ENCODE assay signal across 12 cellular contexts in genomic region chr14:74582910-74583581, GRCh38. TPM values are rescaled to one million over a fixed set of nuclear protein-coding genes. Genes with fewer than 3 reads are reported as not detected.
DNase-seq lines count a peak whose midpoint lies in the region; ATAC-seq and TF ChIP-seq lines count a peak whose summit lies in the region.
"Had no signal": no experiment of that assay in that cellular context is flagged by ENCODE, and none has a peak within 500 bp of the region (broad histone marks: within the 10 kb centered on the region; RNA-seq: fewer than 3 reads in every experiment).

No MANE protein-coding gene starts in this region.

- ATAC-seq in left ventricle myocardium superior, result peak; percentile 85
- ATAC-seq in stimulated activated naive CD8-positive, alpha-beta T cell treated with anti-CD3 and anti-CD28 coated beads, Interleukin-15, Interleukin-2, amounts not matched to agents 100 U/mL and 50 U/mL, for 24 hours, result no peak
- no peak for ATAC-seq in GM21423 (IDR thresholded peaks at IDR 0.05; ENCODE audit: unreplicated experiment)
- ATAC-seq in GM23338, result no peak

- H2AFZ ChIP-seq in GM23338, result no peak overlapping the region

- no peaks in the 10 kb centered on the region for H3F3A ChIP-seq in GM23338 (replicated peaks; ENCODE audit: low read depth)

- H3K9me3 ChIP-seq in stomach, result no peaks in the 10 kb centered on the region

- peak; percentile 75 for DNase-seq in LHCN-M2 (ENCODE audit: low read depth)
- peak; percentile 47 for DNase-seq in choroid plexus epithelial cell (ENCODE audit: low read depth)
- peak; percentile 72 for DNase-seq in left ventricle myocardium superior
- DNase-seq in stomach, result peak; percentile 55
- DNase-seq in DMS114 treated with DMSO at 0.1 percent for 48 hours (lab: John Stamatoyannopoulos, UW; ENCODE audit: unreplicated experiment), result no peak
- no peak for DNase-seq in stimulated activated naive CD8-positive, alpha-beta T cell treated with anti-CD3 and anti-CD28 coated beads, Interleukin-15, Interleukin-2, amounts not matched to agents 100 U/mL and 50 U/mL, for 24 hours
- no peak for DNase-seq in GM23338 (ENCODE audit: low spot score)
- DNase-seq: activated T-cell treated with anti-CD3 and anti-CD28 coated beads for 4 hours, NCI-H187 treated with DMSO at 0.1 percent for 48 hours, small intestine had no signal

- no peak for TF ChIP-seq POLR2A in stomach (IDR thresholded peaks at IDR 0.05)

- H3K27me3 ChIP-seq in stomach, result no peaks in the 10 kb centered on the region
- no peaks in the 10 kb centered on the region for H3K27me3 ChIP-seq in GM23338 (ENCODE audit: insufficient read depth)

- no peaks in the 10 kb centered on the region; the same call in 2 of the 3 replicates for H3K4me1 Mint-ChIP-seq in GM23338
- H3K4me1 Mint-ChIP-seq: memory B cell had no signal

- no peaks in the 10 kb centered on the region; the same call in 2 of the 3 replicates for H3K36me3 Mint-ChIP-seq in GM23338 (ENCODE audit: low read depth)
- H3K36me3 Mint-ChIP-seq: memory B cell had no signal

- intact Hi-C loops in left ventricle myocardium superior (cut with micrococcal nuclease), result no loop called here
- intact Hi-C loops in stomach (cut with DNase I; ENCODE audit: low total_unique reads), result no loop called here

- TF ChIP-seq CTCF in choroid plexus epithelial cell (conservative IDR thresholded peaks at IDR 0.05; ENCODE audit: low read depth, low read length), result no peak
- no peak for TF ChIP-seq CTCF in stomach (IDR thresholded peaks at IDR 0.05)
- TF ChIP-seq CTCF in GM23338 (conservative IDR thresholded peaks at IDR 0.05; ENCODE audit: low read depth in 2 of 2), result no peak

- no peaks in the 10 kb centered on the region for H3K9me2 ChIP-seq in GM23338 (ENCODE audit: insufficient read depth)

- H3K9me3 Mint-ChIP-seq in GM23338, result no peaks in the 10 kb centered on the region
- H3K9me3 Mint-ChIP-seq: memory B cell had no signal

- 44 to 79% (median 63%) methylated on average over 1 of the region's 1 CpG for WGBS in stomach, 5 donors

- no peaks in the 10 kb centered on the region for H4K20me1 ChIP-seq in GM23338 (replicated peaks; ENCODE audit: insufficient read depth)

- no peaks in the 10 kb centered on the region for H3K36me3 ChIP-seq in stomach
- H3K36me3 ChIP-seq in GM23338 (ENCODE audit: insufficient read depth), result no peaks in the 10 kb centered on the region

- peaks cover 0 to 36% (median 20%) of the 10 kb centered on the region in 4 donors for H3K4me1 ChIP-seq in stomach
- no peaks in the 10 kb centered on the region for H3K4me1 ChIP-seq in GM23338 (ENCODE audit: insufficient read depth)

- H3K4me3 Mint-ChIP-seq in GM23338, result no peak overlapping the region
- H3K4me3 Mint-ChIP-seq: memory B cell had no signal

- no peak overlapping the region for H3K4me2 ChIP-seq in GM23338

- no peaks in the 10 kb centered on the region for H3K79me2 ChIP-seq in GM23338 (replicated peaks; ENCODE audit: insufficient read depth)

- H3K27ac ChIP-seq in stomach (peak overlapping the region in 4 of 5 donors; percentile 7 to 52 (median 36)), GM23338 (ENCODE audit: low read depth) (no peak overlapping the region)

- TF ChIP-seq EP300 in stomach (IDR thresholded peaks at IDR 0.05), result no peak

- H3K4me3 ChIP-seq in choroid plexus epithelial cell (ENCODE audit: low read depth, low read length) (no peak overlapping the region), stomach (no peak overlapping the region), GM23338 (no peak overlapping the region)

- peaks cover 2% of the 10 kb centered on the region for H3K27me3 Mint-ChIP-seq in GM23338 (ENCODE audit: insufficient read depth, low read depth, poor library complexity)

- no peak overlapping the region for H3K27ac Mint-ChIP-seq in GM23338
- H3K27ac Mint-ChIP-seq: memory B cell had no signal

TF ChIP-seq in GM23338, 12 proteins besides CTCF, POLR2A, EP300 and RAD21 (continues in another document):
- no peak for TF ChIP-seq POLR2AphosphoS5 (IDR thresholded peaks at IDR 0.05; ENCODE audit: low read depth)
- no peak for TF ChIP-seq STAT1 (IDR thresholded peaks at IDR 0.05; ENCODE audit: unreplicated experiment)
- TF ChIP-seq CREB1 (CRISPR knock-in tag; IDR thresholded peaks at IDR 0.05; ENCODE audit: low read depth), result no peak
- no peak for TF ChIP-seq ZNF114 (CRISPR knock-in tag; IDR thresholded peaks at IDR 0.05)
- no peak for TF ChIP-seq EZH2phosphoT487 (IDR thresholded peaks at IDR 0.05; ENCODE audit: unreplicated experiment)
- TF ChIP-seq, protein P1, sequence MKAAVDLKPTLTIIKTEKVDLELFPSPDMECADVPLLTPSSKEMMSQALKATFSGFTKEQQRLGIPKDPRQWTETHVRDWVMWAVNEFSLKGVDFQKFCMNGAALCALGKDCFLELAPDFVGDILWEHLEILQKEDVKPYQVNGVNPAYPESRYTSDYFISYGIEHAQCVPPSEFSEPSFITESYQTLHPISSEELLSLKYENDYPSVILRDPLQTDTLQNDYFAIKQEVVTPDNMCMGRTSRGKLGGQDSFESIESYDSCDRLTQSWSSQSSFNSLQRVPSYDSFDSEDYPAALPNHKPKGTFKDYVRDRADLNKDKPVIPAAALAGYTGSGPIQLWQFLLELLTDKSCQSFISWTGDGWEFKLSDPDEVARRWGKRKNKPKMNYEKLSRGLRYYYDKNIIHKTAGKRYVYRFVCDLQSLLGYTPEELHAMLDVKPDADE (IDR thresholded peaks at IDR 0.05), result no peak
- TF ChIP-seq ZNF331 (CRISPR knock-in tag; IDR thresholded peaks at IDR 0.05; ENCODE audit: low read depth), result no peak
- no peak for TF ChIP-seq JUNB (IDR thresholded peaks at IDR 0.05; ENCODE audit: unreplicated experiment)
- TF ChIP-seq, protein P2, sequence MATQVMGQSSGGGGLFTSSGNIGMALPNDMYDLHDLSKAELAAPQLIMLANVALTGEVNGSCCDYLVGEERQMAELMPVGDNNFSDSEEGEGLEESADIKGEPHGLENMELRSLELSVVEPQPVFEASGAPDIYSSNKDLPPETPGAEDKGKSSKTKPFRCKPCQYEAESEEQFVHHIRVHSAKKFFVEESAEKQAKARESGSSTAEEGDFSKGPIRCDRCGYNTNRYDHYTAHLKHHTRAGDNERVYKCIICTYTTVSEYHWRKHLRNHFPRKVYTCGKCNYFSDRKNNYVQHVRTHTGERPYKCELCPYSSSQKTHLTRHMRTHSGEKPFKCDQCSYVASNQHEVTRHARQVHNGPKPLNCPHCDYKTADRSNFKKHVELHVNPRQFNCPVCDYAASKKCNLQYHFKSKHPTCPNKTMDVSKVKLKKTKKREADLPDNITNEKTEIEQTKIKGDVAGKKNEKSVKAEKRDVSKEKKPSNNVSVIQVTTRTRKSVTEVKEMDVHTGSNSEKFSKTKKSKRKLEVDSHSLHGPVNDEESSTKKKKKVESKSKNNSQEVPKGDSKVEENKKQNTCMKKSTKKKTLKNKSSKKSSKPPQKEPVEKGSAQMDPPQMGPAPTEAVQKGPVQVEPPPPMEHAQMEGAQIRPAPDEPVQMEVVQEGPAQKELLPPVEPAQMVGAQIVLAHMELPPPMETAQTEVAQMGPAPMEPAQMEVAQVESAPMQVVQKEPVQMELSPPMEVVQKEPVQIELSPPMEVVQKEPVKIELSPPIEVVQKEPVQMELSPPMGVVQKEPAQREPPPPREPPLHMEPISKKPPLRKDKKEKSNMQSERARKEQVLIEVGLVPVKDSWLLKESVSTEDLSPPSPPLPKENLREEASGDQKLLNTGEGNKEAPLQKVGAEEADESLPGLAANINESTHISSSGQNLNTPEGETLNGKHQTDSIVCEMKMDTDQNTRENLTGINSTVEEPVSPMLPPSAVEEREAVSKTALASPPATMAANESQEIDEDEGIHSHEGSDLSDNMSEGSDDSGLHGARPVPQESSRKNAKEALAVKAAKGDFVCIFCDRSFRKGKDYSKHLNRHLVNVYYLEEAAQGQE (IDR thresholded peaks at IDR 0.05; ENCODE audit: unreplicated experiment), result no peak

RNA-seq across cellular contexts. Expression of gene LTBP2, which starts 29.0 kb away (rescaled TPM):
- total RNA-seq in LHCN-M2 (2014; rRNA removed) (151 and 211 TPM in 2 replicates), left ventricle myocardium superior (16.0 TPM), stomach (10 to 100 TPM in 3 of 5 donors, 1 to 10 TPM in 2; 5.8 to 36.2 (median 10.5) TPM)
- polyA plus RNA-seq in LHCN-M2 (2012), result 104 TPM
- polyA plus RNA-seq in stomach (1 to 10 TPM; 2.9 to 5.9 (median 3.4) TPM), GM23338 (2016; fragmentation: Nextera tagmentation; extraction: Ambion mirVana) (0.27 and 0.35 TPM in 2 replicates)
- 0.49 and 2.1 TPM in 2 replicates for total RNA-seq in GM23338 (2014; rRNA removed; shearing (Covaris generic))

Comparison
In these comparisons a context has a peak if more than half of its experiments do, and no peak if none do; other contexts are left out.
1. DNase-seq: peak in LHCN-M2 (single experiment), choroid plexus epithelial cell (single experiment), left ventricle myocardium superior (single experiment) and stomach (single experiment); none in DMS114 treated with DMSO at 0.1 percent for 48 hours (single experiment), stimulated activated naive CD8-positive, alpha-beta T cell treated with anti-CD3 and anti-CD28 coated beads, Interleukin-15, Interleukin-2, amounts not matched to agents 100 U/mL and 50 U/mL, for 24 hours (single experiment) and GM23338 (single experiment).